Comparison of ENCODE assay signal across 2 cellular contexts in the genomic region with DNA sequence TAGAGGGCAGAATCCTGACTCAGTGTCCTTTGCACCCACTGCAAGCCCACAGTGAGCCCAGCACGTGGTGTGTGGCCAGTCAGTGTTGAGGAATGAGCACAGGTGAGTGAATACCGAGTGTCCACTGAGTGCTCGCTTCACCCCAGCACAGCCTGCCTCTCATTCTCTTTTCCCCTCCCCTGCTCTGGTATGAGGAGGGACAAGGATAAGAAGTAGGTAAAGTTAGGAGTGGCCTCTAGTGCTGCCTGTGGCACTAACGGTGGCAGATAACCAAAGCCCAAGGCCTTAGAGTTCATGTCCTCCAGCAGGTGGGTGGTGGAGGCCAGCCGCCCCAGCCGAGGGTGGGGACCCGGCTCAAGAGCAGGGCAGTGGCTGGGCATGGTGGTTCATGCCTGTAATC.
TF ChIP-seq lines count a peak whose summit lies in the region.

No MANE protein-coding gene starts in this region.

TF ChIP-seq in IMR-90, 13 proteins besides CTCF, POLR2A, EP300 and RAD21:
- TF ChIP-seq MXI1 (IDR thresholded peaks at IDR 0.05; ENCODE audit: borderline replicate concordance, low read depth, low read length) (no peak), RFX5 (IDR thresholded peaks at IDR 0.05; ENCODE audit: low read depth, low read length) (no peak), MAFK (IDR thresholded peaks at IDR 0.05; ENCODE audit: low read depth, low read length) (no peak), RCOR1 (IDR thresholded peaks at IDR 0.05; ENCODE audit: insufficient replicate concordance, low read length) (no peak), NFE2L2 (IDR thresholded peaks at IDR 0.05; ENCODE audit: low read depth, low read length) (no peak), MAZ (IDR thresholded peaks at IDR 0.05; ENCODE audit: borderline replicate concordance, low read depth, low read length) (no peak), FOS (IDR thresholded peaks at IDR 0.05; ENCODE audit: low read depth, low read length) (no peak), SMC3 (IDR thresholded peaks at IDR 0.05; ENCODE audit: low read depth, low read length) (no peak), CEBPB (IDR thresholded peaks at IDR 0.05; ENCODE audit: low read depth, low read length) (no peak), CHD1 (IDR thresholded peaks at IDR 0.05; ENCODE audit: low read depth, low read length) (no peak), BHLHE40 (IDR thresholded peaks at IDR 0.05; ENCODE audit: low read depth, low read length) (no peak)
- TF ChIP-seq, protein P1, sequence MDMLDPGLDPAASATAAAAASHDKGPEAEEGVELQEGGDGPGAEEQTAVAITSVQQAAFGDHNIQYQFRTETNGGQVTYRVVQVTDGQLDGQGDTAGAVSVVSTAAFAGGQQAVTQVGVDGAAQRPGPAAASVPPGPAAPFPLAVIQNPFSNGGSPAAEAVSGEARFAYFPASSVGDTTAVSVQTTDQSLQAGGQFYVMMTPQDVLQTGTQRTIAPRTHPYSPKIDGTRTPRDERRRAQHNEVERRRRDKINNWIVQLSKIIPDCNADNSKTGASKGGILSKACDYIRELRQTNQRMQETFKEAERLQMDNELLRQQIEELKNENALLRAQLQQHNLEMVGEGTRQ (IDR thresholded peaks at IDR 0.05; ENCODE audit: low read depth, low read length) = no peak
- TF ChIP-seq, protein P2, sequence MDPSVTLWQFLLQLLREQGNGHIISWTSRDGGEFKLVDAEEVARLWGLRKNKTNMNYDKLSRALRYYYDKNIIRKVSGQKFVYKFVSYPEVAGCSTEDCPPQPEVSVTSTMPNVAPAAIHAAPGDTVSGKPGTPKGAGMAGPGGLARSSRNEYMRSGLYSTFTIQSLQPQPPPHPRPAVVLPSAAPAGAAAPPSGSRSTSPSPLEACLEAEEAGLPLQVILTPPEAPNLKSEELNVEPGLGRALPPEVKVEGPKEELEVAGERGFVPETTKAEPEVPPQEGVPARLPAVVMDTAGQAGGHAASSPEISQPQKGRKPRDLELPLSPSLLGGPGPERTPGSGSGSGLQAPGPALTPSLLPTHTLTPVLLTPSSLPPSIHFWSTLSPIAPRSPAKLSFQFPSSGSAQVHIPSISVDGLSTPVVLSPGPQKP (IDR thresholded peaks at IDR 0.05; ENCODE audit: borderline replicate concordance, low read depth, low read length) = no peak

TF ChIP-seq in K562, 482 proteins besides CTCF, POLR2A, EP300 and RAD21:
- TF ChIP-seq ATF1 (CRISPR knock-in tag; IDR thresholded peaks at IDR 0.05) = no peak
- no peak for TF ChIP-seq ATF1 (tag; IDR thresholded peaks at IDR 0.05)
- TF ChIP-seq THRAP3 (IDR thresholded peaks at IDR 0.05; ENCODE audit: borderline replicate concordance) = no peak
- TF ChIP-seq, protein P3, sequence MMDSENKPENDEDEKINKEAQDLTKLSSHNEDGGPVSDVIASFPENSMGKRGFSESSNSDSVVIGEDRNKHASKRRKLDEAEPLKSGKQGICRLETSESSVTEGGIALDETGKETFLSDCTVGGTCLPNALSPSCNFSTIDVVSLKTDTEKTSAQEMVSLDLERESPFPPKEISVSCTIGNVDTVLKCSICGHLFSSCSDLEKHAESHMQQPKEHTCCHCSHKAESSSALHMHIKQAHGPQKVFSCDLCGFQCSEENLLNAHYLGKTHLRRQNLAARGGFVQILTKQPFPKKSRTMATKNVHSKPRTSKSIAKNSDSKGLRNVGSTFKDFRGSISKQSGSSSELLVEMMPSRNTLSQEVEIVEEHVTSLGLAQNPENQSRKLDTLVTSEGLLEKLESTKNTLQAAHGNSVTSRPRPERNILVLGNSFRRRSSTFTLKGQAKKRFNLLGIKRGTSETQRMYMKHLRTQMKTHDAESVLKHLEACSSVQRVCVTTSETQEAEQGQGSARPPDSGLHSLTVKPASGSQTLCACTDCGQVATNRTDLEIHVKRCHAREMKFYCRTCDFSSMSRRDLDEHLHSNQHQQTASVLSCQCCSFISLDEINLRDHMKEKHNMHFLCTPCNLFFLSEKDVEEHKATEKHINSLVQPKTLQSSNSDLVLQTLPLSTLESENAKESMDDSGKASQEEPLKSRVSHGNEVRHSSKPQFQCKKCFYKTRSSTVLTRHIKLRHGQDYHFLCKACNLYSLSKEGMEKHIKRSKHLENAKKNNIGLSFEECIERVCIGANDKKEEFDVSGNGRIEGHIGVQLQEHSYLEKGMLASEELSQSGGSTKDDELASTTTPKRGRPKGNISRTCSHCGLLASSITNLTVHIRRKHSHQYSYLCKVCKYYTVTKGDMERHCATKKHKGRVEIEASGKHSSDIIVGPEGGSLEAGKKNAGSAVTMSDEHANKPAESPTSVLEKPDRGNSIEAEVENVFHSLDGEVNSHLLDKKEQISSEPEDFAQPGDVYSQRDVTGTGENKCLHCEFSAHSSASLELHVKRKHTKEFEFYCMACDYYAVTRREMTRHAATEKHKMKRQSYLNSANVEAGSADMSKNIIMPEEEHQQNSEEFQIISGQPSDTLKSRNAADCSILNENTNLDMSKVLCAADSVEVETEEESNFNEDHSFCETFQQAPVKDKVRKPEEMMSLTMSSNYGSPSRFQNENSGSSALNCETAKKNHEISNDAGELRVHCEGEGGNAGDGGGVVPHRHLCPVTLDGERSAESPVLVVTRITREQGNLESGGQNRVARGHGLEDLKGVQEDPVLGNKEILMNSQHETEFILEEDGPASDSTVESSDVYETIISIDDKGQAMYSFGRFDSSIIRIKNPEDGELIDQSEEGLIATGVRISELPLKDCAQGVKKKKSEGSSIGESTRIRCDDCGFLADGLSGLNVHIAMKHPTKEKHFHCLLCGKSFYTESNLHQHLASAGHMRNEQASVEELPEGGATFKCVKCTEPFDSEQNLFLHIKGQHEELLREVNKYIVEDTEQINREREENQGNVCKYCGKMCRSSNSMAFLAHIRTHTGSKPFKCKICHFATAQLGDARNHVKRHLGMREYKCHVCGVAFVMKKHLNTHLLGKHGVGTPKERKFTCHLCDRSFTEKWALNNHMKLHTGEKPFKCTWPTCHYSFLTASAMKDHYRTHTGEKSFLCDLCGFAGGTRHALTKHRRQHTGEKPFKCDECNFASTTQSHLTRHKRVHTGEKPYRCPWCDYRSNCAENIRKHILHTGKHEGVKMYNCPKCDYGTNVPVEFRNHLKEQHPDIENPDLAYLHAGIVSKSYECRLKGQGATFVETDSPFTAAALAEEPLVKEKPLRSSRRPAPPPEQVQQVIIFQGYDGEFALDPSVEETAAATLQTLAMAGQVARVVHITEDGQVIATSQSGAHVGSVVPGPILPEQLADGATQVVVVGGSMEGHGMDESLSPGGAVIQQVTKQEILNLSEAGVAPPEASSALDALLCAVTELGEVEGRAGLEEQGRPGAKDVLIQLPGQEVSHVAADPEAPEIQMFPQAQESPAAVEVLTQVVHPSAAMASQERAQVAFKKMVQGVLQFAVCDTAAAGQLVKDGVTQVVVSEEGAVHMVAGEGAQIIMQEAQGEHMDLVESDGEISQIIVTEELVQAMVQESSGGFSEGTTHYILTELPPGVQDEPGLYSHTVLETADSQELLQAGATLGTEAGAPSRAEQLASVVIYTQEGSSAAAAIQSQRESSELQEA (IDR thresholded peaks at IDR 0.05; ENCODE audit: low read depth) = no peak
- TF ChIP-seq SOX6 (IDR thresholded peaks at IDR 0.05) = no peak
- TF ChIP-seq, protein P4, sequence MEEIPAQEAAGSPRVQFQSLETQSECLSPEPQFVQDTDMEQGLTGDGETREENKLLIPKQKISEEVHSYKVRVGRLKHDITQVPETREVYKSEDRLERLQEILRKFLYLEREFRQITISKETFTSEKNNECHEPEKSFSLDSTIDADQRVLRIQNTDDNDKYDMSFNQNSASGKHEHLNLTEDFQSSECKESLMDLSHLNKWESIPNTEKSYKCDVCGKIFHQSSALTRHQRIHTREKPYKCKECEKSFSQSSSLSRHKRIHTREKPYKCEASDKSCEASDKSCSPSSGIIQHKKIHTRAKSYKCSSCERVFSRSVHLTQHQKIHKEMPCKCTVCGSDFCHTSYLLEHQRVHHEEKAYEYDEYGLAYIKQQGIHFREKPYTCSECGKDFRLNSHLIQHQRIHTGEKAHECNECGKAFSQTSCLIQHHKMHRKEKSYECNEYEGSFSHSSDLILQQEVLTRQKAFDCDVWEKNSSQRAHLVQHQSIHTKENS (CRISPR knock-in tag; IDR thresholded peaks at IDR 0.05) = no peak
- 0 out of 2 replicates have a peak, but pooled peaks have one; percentile 34 for TF ChIP-seq RBFOX2 (IDR thresholded peaks at IDR 0.05; ENCODE audit: low read depth, low read length)
- TF ChIP-seq SRSF3 (IDR thresholded peaks at IDR 0.05; ENCODE audit: insufficient read depth, low read length) = no peak
